ENCODE assay signal across 8 cellular contexts in the genomic region with DNA sequence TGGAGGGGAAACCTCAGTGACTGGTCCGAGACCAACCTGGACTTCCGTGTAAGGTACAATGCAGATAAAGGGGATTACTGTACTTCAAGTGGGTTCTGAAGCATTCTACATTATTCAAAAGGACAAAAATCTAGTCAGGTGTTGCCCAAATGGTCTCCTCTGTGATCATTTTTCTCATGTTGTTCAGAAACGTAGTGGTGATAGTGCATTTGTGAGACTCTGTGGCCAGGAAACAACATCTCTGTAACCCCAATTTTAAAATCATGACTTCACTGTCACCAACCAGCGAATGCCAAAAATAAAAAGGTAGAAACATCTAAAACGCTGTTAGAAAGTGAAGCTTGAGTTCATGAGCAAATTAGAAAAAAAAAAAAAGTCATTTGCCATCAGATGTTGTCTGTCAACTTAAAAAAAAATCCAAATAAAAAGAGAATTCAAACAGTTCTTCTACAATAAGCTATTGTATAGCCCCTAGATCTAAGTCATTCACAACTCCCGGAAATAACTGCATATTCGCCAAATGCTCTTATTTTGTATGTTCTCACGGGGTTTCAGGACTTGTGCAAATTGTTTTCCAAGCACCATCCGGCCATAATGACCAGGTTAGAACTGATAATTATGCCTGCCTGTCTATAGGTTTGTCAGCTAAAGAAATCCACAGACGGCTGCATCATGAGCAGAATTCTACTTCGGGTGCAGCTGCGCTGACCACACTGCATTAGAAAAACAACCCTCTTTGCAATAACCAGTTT.
DNase-seq lines count a peak whose midpoint lies in the region; ATAC-seq and TF ChIP-seq lines count a peak whose summit lies in the region.

No MANE protein-coding gene starts in this region.

- peak overlapping the region; percentile 77 to 82 for H3K4me3 Mint-ChIP-seq in effector memory CD8-positive, alpha-beta T cell
- H3K4me3 Mint-ChIP-seq in osteocyte (ENCODE audit: unreplicated experiment) = no peak overlapping the region

- peak overlapping the region; percentile 92 to 94 for H3K27ac Mint-ChIP-seq in effector memory CD8-positive, alpha-beta T cell
- no peak overlapping the region for H3K27ac Mint-ChIP-seq in osteocyte (ENCODE audit: unreplicated experiment)

- peaks cover 64 to 71% of the 10 kb centered on the region in 2 donors for H3K4me1 Mint-ChIP-seq in effector memory CD8-positive, alpha-beta T cell (ENCODE audit: low read depth in 2 of 2)
- H3K4me1 Mint-ChIP-seq in osteocyte (ENCODE audit: unreplicated experiment) = peaks cover 52% of the 10 kb centered on the region

- ATAC-seq in GM21381 (IDR thresholded peaks at IDR 0.05; ENCODE audit: unreplicated experiment) (peak; percentile 62), HG03521 (IDR thresholded peaks at IDR 0.05; ENCODE audit: unreplicated experiment) (peak; percentile 62)
- peak; percentile 67 for ATAC-seq in effector memory CD8-positive, alpha-beta T cell (replicated peaks)

- DNase-seq in COLO829 (ENCODE audit: low spot score) (peak; percentile 24), NCI-H128 (lab: John Stamatoyannopoulos, UW; ENCODE audit: unreplicated experiment) (no peak), NOMO-1 treated with dmso at 0.1 percent for 144 hours (lab: John Stamatoyannopoulos, UW; ENCODE audit: unreplicated experiment) (no peak), NCI-H446 treated with DMSO at 0.1 percent for 48 hours (lab: John Stamatoyannopoulos, UW) (no peak), osteocyte (ENCODE audit: extremely low spot score, unreplicated experiment) (no peak)
- peak; percentile 29 to 35 (median 34) for DNase-seq in effector memory CD8-positive, alpha-beta T cell

- H3K27me3 Mint-ChIP-seq in effector memory CD8-positive, alpha-beta T cell = no peaks in the 10 kb centered on the region
- H3K27me3 Mint-ChIP-seq in osteocyte (ENCODE audit: unreplicated experiment) = no peaks in the 10 kb centered on the region

- H3K9me3 Mint-ChIP-seq in effector memory CD8-positive, alpha-beta T cell = no peaks in the 10 kb centered on the region
- peaks cover 6% of the 10 kb centered on the region for H3K9me3 Mint-ChIP-seq in osteocyte (ENCODE audit: unreplicated experiment)

- H3K36me3 Mint-ChIP-seq in effector memory CD8-positive, alpha-beta T cell (ENCODE audit: insufficient read depth) = peaks cover 12% of the 10 kb centered on the region
- peaks cover 3% of the 10 kb centered on the region for H3K36me3 Mint-ChIP-seq in osteocyte (ENCODE audit: unreplicated experiment)

- TF ChIP-seq CTCF in osteocyte (IDR thresholded peaks at IDR 0.05) = no peak

Comparison
In these comparisons a context has a peak if more than half of its experiments do, and no peak if none do; other contexts are left out.
1. DNase-seq: peak in COLO829 (single experiment) and effector memory CD8-positive, alpha-beta T cell (3 of 3); none in NCI-H128 (single experiment), NOMO-1 treated with dmso at 0.1 percent for 144 hours (single experiment), NCI-H446 treated with DMSO at 0.1 percent for 48 hours (single experiment) and osteocyte (single experiment).
2. Peak in every context shown above with its lines, with median percentiles within 50 percentile points of each other: ATAC-seq.